1 cellular context compared by ENCODE assay signal in the genomic region with DNA sequence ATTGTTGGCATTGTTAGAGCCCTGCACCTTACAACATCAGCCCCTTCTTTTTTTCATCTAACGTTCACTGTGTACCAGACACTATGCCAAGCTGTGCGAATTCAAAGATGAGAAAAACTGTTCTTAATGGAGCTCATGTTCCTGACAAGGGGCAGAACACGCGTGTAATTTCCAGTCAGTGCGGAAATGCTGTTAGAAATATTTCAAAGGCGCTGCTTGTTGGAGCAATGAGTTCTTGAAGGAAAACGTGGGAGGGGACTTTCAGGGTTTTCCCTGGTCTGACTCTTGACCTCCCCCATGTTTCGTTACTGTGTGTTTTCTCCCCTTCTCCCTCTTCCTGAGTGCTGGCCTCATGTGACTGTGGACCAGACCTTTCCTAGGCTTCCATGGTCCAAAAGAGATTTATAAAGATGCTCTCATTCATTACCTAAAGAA.
TF ChIP-seq lines count a peak whose summit lies in the region.

No MANE protein-coding gene starts in this region.

TF ChIP-seq in GM12878, 131 proteins besides CTCF, POLR2A, EP300 and RAD21 (continues in another document):
- TF ChIP-seq STAT3 (IDR thresholded peaks at IDR 0.05; ENCODE audit: low read depth, low read length) (no peak), TAF1 (IDR thresholded peaks at IDR 0.05; ENCODE audit: borderline replicate concordance, low read depth, low read length) (no peak), EGR1 (IDR thresholded peaks at IDR 0.05; ENCODE audit: borderline replicate concordance in 1 of 2, low read depth in 2 of 2, low read length in 2 of 2) (peak in 1 of 2 experiments; percentile 77; a peak in 2 of 3 replicates), LARP7 (IDR thresholded peaks at IDR 0.05) (no peak), E2F4 (IDR thresholded peaks at IDR 0.05; ENCODE audit: low read depth, low read length) (no peak), SREBF2 (IDR thresholded peaks at IDR 0.05; ENCODE audit: low read length) (no peak), NR2F1 (conservative IDR thresholded peaks at IDR 0.05) (peak; percentile 90), HCFC1 (IDR thresholded peaks at IDR 0.05; ENCODE audit: low read length) (no peak), YY1 (IDR thresholded peaks at IDR 0.05; ENCODE audit: low read depth, low read length) (0 out of 2 replicates have a peak, but pooled peaks have one; percentile 14), EED (IDR thresholded peaks at IDR 0.05; ENCODE audit: low read depth) (peak; percentile 49; the same call in 1 of the 2 replicates), PBX3 (IDR thresholded peaks at IDR 0.05; ENCODE audit: insufficient replicate concordance, low read depth, low read length) (no peak), SREBF1 (IDR thresholded peaks at IDR 0.05; ENCODE audit: low read length) (no peak), MEF2B (IDR thresholded peaks at IDR 0.05; ENCODE audit: partially characterized antibody, poor library complexity, severe bottlenecking) (no peak), ZNF274 (IDR thresholded peaks at IDR 0.05; ENCODE audit: insufficient read depth, insufficient read length) (no peak), IKZF2 (IDR thresholded peaks at IDR 0.05) (peak; percentile 55 to 69), IRF4 (IDR thresholded peaks at IDR 0.05; ENCODE audit: low read depth, low read length) (0 out of 2 replicates have a peak, but pooled peaks have one; percentile 28), CEBPB (IDR thresholded peaks at IDR 0.05; ENCODE audit: borderline replicate concordance in 1 of 2, low read depth in 2 of 2, low read length in 2 of 2) (no peak), SKIL (IDR thresholded peaks at IDR 0.05; ENCODE audit: low read depth, poor library complexity, severe bottlenecking) (no peak), TCF3 (IDR thresholded peaks at IDR 0.05; ENCODE audit: borderline replicate concordance, insufficient read depth, low read depth, low read length) (no peak), NRF1 (conservative IDR thresholded peaks at IDR 0.05; ENCODE audit: low read depth, low read length) (no peak), MYC (IDR thresholded peaks at IDR 0.05; ENCODE audit: insufficient read depth, insufficient read length, insufficient replicate concordance, low read length, severe bottlenecking) (no peak), SPI1 (IDR thresholded peaks at IDR 0.05; ENCODE audit: borderline replicate concordance, insufficient read depth, low read depth, low read length) (no peak), PAX5 (IDR thresholded peaks at IDR 0.05; ENCODE audit: borderline replicate concordance, low read depth, low read length) (0 out of 2 replicates have a peak, but pooled peaks have one; percentile 24), SMAD5 (IDR thresholded peaks at IDR 0.05; ENCODE audit: low read depth) (peak; percentile 28; the same call in 1 of the 2 replicates), POLR2AphosphoS5 (IDR thresholded peaks at IDR 0.05; ENCODE audit: low read length) (peak; percentile 54; the same call in 1 of the 2 replicates), ZNF592 (IDR thresholded peaks at IDR 0.05) (no peak), NFIC (IDR thresholded peaks at IDR 0.05; ENCODE audit: low read depth, low read length) (0 out of 2 replicates have a peak, but pooled peaks have one; percentile 45), IRF5 (IDR thresholded peaks at IDR 0.05; ENCODE audit: borderline replicate concordance) (no peak), RBBP5 (conservative IDR thresholded peaks at IDR 0.05) (no peak), RUNX3 (IDR thresholded peaks at IDR 0.05; ENCODE audit: low read length) (peak; percentile 46), ASH2L (IDR thresholded peaks at IDR 0.05; ENCODE audit: borderline replicate concordance, low read depth) (no peak), BACH1 (IDR thresholded peaks at IDR 0.05; ENCODE audit: borderline replicate concordance) (peak; percentile 29; the same call in 1 of the 2 replicates), SIN3A (IDR thresholded peaks at IDR 0.05; ENCODE audit: low read depth, low read length) (no peak), ZSCAN29 (IDR thresholded peaks at IDR 0.05) (no peak), ZNF384 (IDR thresholded peaks at IDR 0.05; ENCODE audit: borderline replicate concordance, low read depth, low read length) (no peak; the same call in 1 of the 2 replicates), BHLHE40 (IDR thresholded peaks at IDR 0.05; ENCODE audit: borderline replicate concordance in 1 of 2, low read depth in 2 of 2, low read length in 1 of 2) (peak; percentile 11 to 13; a peak in 1 of 4 replicates), CHD1 (IDR thresholded peaks at IDR 0.05; ENCODE audit: low read depth, low read length) (no peak), RELA (IDR thresholded peaks at IDR 0.05; ENCODE audit: borderline replicate concordance, partially characterized antibody) (peak; percentile 82), TCF7 (IDR thresholded peaks at IDR 0.05; ENCODE audit: borderline replicate concordance) (no peak), BMI1 (IDR thresholded peaks at IDR 0.05; ENCODE audit: borderline replicate concordance) (no peak), RAD51 (IDR thresholded peaks at IDR 0.05) (no peak), ATF7 (IDR thresholded peaks at IDR 0.05; ENCODE audit: low read depth) (no peak)
- TF ChIP-seq, protein P1, sequence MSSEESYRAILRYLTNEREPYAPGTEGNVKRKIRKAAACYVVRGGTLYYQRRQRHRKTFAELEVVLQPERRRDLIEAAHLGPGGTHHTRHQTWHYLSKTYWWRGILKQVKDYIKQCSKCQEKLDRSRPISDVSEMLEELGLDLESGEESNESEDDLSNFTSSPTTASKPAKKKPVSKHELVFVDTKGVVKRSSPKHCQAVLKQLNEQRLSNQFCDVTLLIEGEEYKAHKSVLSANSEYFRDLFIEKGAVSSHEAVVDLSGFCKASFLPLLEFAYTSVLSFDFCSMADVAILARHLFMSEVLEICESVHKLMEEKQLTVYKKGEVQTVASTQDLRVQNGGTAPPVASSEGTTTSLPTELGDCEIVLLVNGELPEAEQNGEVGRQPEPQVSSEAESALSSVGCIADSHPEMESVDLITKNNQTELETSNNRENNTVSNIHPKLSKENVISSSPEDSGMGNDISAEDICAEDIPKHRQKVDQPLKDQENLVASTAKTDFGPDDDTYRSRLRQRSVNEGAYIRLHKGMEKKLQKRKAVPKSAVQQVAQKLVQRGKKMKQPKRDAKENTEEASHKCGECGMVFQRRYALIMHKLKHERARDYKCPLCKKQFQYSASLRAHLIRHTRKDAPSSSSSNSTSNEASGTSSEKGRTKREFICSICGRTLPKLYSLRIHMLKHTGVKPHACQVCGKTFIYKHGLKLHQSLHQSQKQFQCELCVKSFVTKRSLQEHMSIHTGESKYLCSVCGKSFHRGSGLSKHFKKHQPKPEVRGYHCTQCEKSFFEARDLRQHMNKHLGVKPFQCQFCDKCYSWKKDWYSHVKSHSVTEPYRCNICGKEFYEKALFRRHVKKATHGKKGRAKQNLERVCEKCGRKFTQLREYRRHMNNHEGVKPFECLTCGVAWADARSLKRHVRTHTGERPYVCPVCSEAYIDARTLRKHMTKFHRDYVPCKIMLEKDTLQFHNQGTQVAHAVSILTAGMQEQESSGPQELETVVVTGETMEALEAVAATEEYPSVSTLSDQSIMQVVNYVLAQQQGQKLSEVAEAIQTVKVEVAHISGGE (CRISPR knock-in tag; IDR thresholded peaks at IDR 0.05) = no peak
- TF ChIP-seq, protein P2, sequence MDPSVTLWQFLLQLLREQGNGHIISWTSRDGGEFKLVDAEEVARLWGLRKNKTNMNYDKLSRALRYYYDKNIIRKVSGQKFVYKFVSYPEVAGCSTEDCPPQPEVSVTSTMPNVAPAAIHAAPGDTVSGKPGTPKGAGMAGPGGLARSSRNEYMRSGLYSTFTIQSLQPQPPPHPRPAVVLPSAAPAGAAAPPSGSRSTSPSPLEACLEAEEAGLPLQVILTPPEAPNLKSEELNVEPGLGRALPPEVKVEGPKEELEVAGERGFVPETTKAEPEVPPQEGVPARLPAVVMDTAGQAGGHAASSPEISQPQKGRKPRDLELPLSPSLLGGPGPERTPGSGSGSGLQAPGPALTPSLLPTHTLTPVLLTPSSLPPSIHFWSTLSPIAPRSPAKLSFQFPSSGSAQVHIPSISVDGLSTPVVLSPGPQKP (IDR thresholded peaks at IDR 0.05; ENCODE audit: low read depth, low read length) = no peak
- TF ChIP-seq, protein P3, sequence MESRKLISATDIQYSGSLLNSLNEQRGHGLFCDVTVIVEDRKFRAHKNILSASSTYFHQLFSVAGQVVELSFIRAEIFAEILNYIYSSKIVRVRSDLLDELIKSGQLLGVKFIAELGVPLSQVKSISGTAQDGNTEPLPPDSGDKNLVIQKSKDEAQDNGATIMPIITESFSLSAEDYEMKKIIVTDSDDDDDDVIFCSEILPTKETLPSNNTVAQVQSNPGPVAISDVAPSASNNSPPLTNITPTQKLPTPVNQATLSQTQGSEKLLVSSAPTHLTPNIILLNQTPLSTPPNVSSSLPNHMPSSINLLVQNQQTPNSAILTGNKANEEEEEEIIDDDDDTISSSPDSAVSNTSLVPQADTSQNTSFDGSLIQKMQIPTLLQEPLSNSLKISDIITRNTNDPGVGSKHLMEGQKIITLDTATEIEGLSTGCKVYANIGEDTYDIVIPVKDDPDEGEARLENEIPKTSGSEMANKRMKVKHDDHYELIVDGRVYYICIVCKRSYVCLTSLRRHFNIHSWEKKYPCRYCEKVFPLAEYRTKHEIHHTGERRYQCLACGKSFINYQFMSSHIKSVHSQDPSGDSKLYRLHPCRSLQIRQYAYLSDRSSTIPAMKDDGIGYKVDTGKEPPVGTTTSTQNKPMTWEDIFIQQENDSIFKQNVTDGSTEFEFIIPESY (IDR thresholded peaks at IDR 0.05) = no peak
